14 cellular contexts compared by ENCODE assay signal in genomic region chr6:161001421-161001820, GRCh38. TPM values are rescaled to one million over a fixed set of nuclear protein-coding genes. Genes with fewer than 3 reads are reported as not detected.
A peak's percentile ranks its signal among the peaks of the same experiment; 100 is the strongest.
DNase-seq lines count a peak whose midpoint lies in the region; ATAC-seq and TF ChIP-seq lines count a peak whose summit lies in the region.
"Had no signal": no experiment of that assay in that cellular context is flagged by ENCODE, and none has a peak within 500 bp of the region (broad histone marks: within the 10 kb centered on the region; RNA-seq: fewer than 3 reads in every experiment).

No MANE protein-coding gene starts in this region.

- H3K9me3 ChIP-seq in HEK293 (ENCODE audit: control insufficient read depth, insufficient read depth, low read depth, low read length): no peaks in the 10 kb centered on the region
- H3K9me3 ChIP-seq in lung (ENCODE audit: control insufficient read depth in 2 of 2, insufficient read depth in 1 of 2, low read length in 1 of 2): no peaks in the 10 kb centered on the region
- no peaks in the 10 kb centered on the region for H3K9me3 ChIP-seq in CD4-positive, alpha-beta memory T cell (ENCODE audit: control insufficient read depth in 1 of 2, low read length in 2 of 2)
- H3K9me3 ChIP-seq: esophagus squamous epithelium, mucosa of descending colon had no signal

- H3K4me3 Mint-ChIP-seq in CD4-positive, alpha-beta memory T cell: no peak overlapping the region
- H3K4me3 Mint-ChIP-seq: CD8-positive, alpha-beta memory T cell; central memory CD8-positive, alpha-beta T cell had no signal

- H3K4me3 ChIP-seq in HEK293 (ENCODE audit: low read depth, low read length): no peak overlapping the region
- H3K4me3 ChIP-seq in lung: no peak overlapping the region
- no peak overlapping the region for H3K4me3 ChIP-seq in CD4-positive, alpha-beta memory T cell (ENCODE audit: low read length in 2 of 2)
- H3K4me3 ChIP-seq: esophagus squamous epithelium, mucosa of descending colon, PC-9 had no signal

- peaks cover 3 to 6% of the 10 kb centered on the region in 2 donors for H3K36me3 Mint-ChIP-seq in CD4-positive, alpha-beta memory T cell

- POLR2A ChIA-PET in HEK293 (lab: Yijun Ruan, JAX): interaction anchor here (0.8 to 2.0 kb wide), 3 partner anchors 9 to 11 kb away, joined by 3 to 5 read pairs (median 4); partner anchors contain the start of gene MAP3K4
- POLR2A ChIA-PET in CD4-positive, alpha-beta memory T cell (lab: Charles Lee; ENCODE audit: partially characterized antibody): no interaction called here

- intact Hi-C loops in CD4-positive, alpha-beta memory T cell (cut with micrococcal nuclease): no loop called here
- intact Hi-C loops in cardiac septum (cut with DNase I): no loop called here

- TF ChIP-seq CTCF in HEK293 (tag by site-specific recombination; IDR thresholded peaks at IDR 0.05) (no peak), VCaP (conservative IDR thresholded peaks at IDR 0.05) (no peak), lung (IDR thresholded peaks at IDR 0.05; ENCODE audit: control extremely low read depth, extremely low read depth) (no peak)

- no peaks in the 10 kb centered on the region for H3K27me3 ChIP-seq in lung (ENCODE audit: control insufficient read depth, insufficient read depth)
- H3K27me3 ChIP-seq in CD4-positive, alpha-beta memory T cell (ENCODE audit: insufficient read depth, low read length): no peaks in the 10 kb centered on the region
- H3K27me3 ChIP-seq: esophagus squamous epithelium had no signal

- H3K36me3 ChIP-seq in HEK293 (ENCODE audit: control insufficient read depth in 2 of 2, insufficient read depth in 1 of 2, low read length in 2 of 2): no peaks in the 10 kb centered on the region
- no peaks in the 10 kb centered on the region for H3K36me3 ChIP-seq in lung (ENCODE audit: control insufficient read depth in 2 of 2, insufficient read depth in 2 of 2, low read length in 2 of 2)
- H3K36me3 ChIP-seq in CD4-positive, alpha-beta memory T cell (ENCODE audit: insufficient read depth, low read length): no peaks in the 10 kb centered on the region
- H3K36me3 ChIP-seq: esophagus squamous epithelium had no signal

- DNase-seq in NCI-H2029 (lab: John Stamatoyannopoulos, UW): peak; percentile 79
- peak; percentile 44 for DNase-seq in lung (ENCODE audit: low spot score)
- DNase-seq in SKM-1 treated with dmso at 0.1 percent for 144 hours (lab: John Stamatoyannopoulos, UW; ENCODE audit: unreplicated experiment): no peak
- no peak for DNase-seq in CD4-positive, alpha-beta memory T cell
- DNase-seq in cardiac septum (ENCODE audit: low spot score): no peak
- DNase-seq: activated gamma-delta T cell treated with Interleukin-2 at 50 U/mL for 16 hours; CD8-positive, alpha-beta memory T cell; esophagus squamous epithelium; PC-9 had no signal

- no peak for ATAC-seq in lung (ENCODE audit: insufficient read depth, low FRiP score)
- ATAC-seq: mucosa of descending colon had no signal

- no peaks in the 10 kb centered on the region for H3K27me3 Mint-ChIP-seq in CD4-positive, alpha-beta memory T cell
- H3K27me3 Mint-ChIP-seq: CD8-positive, alpha-beta memory T cell; central memory CD8-positive, alpha-beta T cell; progenitor cell of endocrine pancreas had no signal

- H3K27ac ChIP-seq in HEK293 (ENCODE audit: extremely low read depth, low read depth, low read length) (no peak overlapping the region), VCaP (peak overlapping the region; percentile 32), lung (ENCODE audit: low read depth in 1 of 2, low read length in 1 of 2) (no peak overlapping the region)
- no peak overlapping the region for H3K27ac ChIP-seq in CD4-positive, alpha-beta memory T cell (ENCODE audit: low read depth, low read length)
- H3K27ac ChIP-seq: esophagus squamous epithelium, PC-9 had no signal

- H3K9me3 Mint-ChIP-seq in CD4-positive, alpha-beta memory T cell: no peaks in the 10 kb centered on the region
- H3K9me3 Mint-ChIP-seq: CD8-positive, alpha-beta memory T cell; central memory CD8-positive, alpha-beta T cell had no signal

- H3K27ac Mint-ChIP-seq in CD4-positive, alpha-beta memory T cell: peak overlapping the region in 1 of 7 donors; percentile 49
- H3K27ac Mint-ChIP-seq: CD8-positive, alpha-beta memory T cell; progenitor cell of endocrine pancreas had no signal

- CTCF ChIA-PET in HEK293 (lab: Yijun Ruan, JAX): interaction anchor here (1.4 kb wide), 1 partner anchor 71 kb away, joined by 4 read pairs; no protein-coding TSS in a partner anchor
- CTCF ChIA-PET in CD4-positive, alpha-beta memory T cell (lab: Charles Lee; ENCODE audit: partially characterized antibody): interaction anchor here (1.4 to 1.9 kb wide), 2 partner anchors 9 to 369 kb away, joined by 3 to 5 read pairs; no protein-coding TSS in a partner anchor

- WGBS in lung, 2 donors: 48 to 50% methylated on average over 4 of the region's 4 CpGs

- peaks cover 19 to 50% (median 40%) of the 10 kb centered on the region in 4 donors for H3K4me1 Mint-ChIP-seq in CD4-positive, alpha-beta memory T cell

- H3K4me1 ChIP-seq in HEK293 (ENCODE audit: control insufficient read depth, insufficient read depth, low read length) (peaks cover 14% of the 10 kb centered on the region), lung (ENCODE audit: control insufficient read depth in 2 of 2, insufficient read depth in 2 of 2, low read length in 2 of 2) (peaks cover 5 to 14% of the 10 kb centered on the region in 2 donors)
- H3K4me1 ChIP-seq in CD4-positive, alpha-beta memory T cell (ENCODE audit: insufficient read depth, low read length): peaks cover 10% of the 10 kb centered on the region

TF ChIP-seq in HEK293, 187 proteins besides CTCF, POLR2A, EP300 and RAD21:
- TF ChIP-seq OSR2 (tag by site-specific recombination; IDR thresholded peaks at IDR 0.05) (0 out of 2 replicates have a peak, but pooled peaks have one; percentile 11), ZXDB (tag by site-specific recombination; IDR thresholded peaks at IDR 0.05) (no peak), PRDM6 (tag by site-specific recombination; IDR thresholded peaks at IDR 0.05) (peak; percentile 37; the same call in 1 of the 2 replicates), ZBTB17 (tag by site-specific recombination; IDR thresholded peaks at IDR 0.05) (0 out of 2 replicates have a peak, but pooled peaks have one; percentile 17), SCRT2 (tag by site-specific recombination; IDR thresholded peaks at IDR 0.05) (peak; percentile 72), SP7 (tag by site-specific recombination; IDR thresholded peaks at IDR 0.05) (peak; percentile 21; the same call in 1 of the 2 replicates)

RNA-seq across cellular contexts. Expression of gene MAP3K4, which starts 9.9 kb away (rescaled TPM):
- total RNA-seq in lung (10 to 100 TPM; 48.9 to 56.8 TPM), cardiac septum (30.9 TPM)
- polyA plus RNA-seq in lung: 10 to 100 TPM in 1 of 2 donors, 1 to 10 TPM in 1; 8.6 to 10.9 TPM
- 10 to 100 TPM; 78.0 to 90.1 TPM for total RNA-seq in CD4-positive, alpha-beta memory T cell
- polyA plus RNA-seq in CD4-positive, alpha-beta memory T cell: 10 to 100 TPM in 1 of 2 donors, 1 to 10 TPM in 1; 5.7 to 30.8 TPM

Comparison
In these comparisons a context has a peak if more than half of its experiments do, and no peak if none do; other contexts are left out.
1. DNase-seq: peak in NCI-H2029 (single experiment) and lung (single experiment); none in SKM-1 treated with dmso at 0.1 percent for 144 hours (single experiment), CD4-positive, alpha-beta memory T cell (0 of 5) and cardiac septum (single experiment).